Comparison of ENCODE assay signal across 1 cellular context in the genomic region with DNA sequence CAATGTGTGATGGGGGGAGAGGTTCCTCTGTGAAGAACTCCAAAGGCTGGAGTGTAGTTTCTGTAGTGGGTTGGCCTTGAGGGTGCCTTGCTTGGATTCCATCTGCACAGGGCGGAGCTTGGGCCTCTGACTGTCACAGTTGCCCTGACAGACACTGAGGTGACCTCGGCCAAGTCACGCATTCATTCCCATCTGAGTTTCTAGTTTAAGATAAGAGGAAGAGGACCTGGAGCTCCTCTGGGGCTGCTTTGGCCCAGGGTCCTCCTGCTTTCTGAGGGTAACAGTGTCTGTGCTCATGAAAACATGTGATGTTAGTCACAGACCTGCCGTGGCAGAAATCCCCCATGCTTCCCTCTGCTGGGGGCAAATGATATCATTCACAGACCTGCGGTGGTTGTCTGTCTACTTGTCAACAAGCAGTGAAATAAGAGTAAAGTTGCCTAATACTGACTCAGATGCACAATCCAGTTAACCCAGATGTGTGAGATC.
TF ChIP-seq lines count a peak whose summit lies in the region.

No MANE protein-coding gene starts in this region.

TF ChIP-seq in IMR-90, 13 proteins besides CTCF, POLR2A, EP300 and RAD21:
- peak; percentile 21; the same call in 1 of the 2 replicates for TF ChIP-seq SMC3 (IDR thresholded peaks at IDR 0.05; ENCODE audit: low read depth, low read length)
- 0 out of 2 replicates have a peak, but pooled peaks have one; percentile 21 for TF ChIP-seq MAZ (IDR thresholded peaks at IDR 0.05; ENCODE audit: borderline replicate concordance, low read depth, low read length)
- peak; percentile 54; the same call in 1 of the 2 replicates for TF ChIP-seq CEBPB (IDR thresholded peaks at IDR 0.05; ENCODE audit: low read depth, low read length)
TF ChIP-seq in IMR-90: peak in this region for 3; not testable (repeated sequence) for 10.
